16 cellular contexts compared by ENCODE assay signal in genomic region chr14:50031534-50032313, GRCh38.
DNase-seq lines count a peak whose midpoint lies in the region; ATAC-seq and TF ChIP-seq lines count a peak whose summit lies in the region.
"Had no signal": no experiment of that assay in that cellular context is flagged by ENCODE, and none has a peak within 500 bp of the region (broad histone marks: within the 10 kb centered on the region; RNA-seq: fewer than 3 reads in every experiment).

No MANE protein-coding gene starts in this region.

- no peaks in the 10 kb centered on the region for H3K27me3 ChIP-seq in ascending aorta
- H3K27me3 ChIP-seq in aorta (ENCODE audit: control insufficient read depth in 1 of 2, insufficient read depth in 2 of 2, low read length in 1 of 2) = no peaks in the 10 kb centered on the region
- H3K27me3 ChIP-seq: neural progenitor cell, upper lobe of left lung had no signal

- no peaks in the 10 kb centered on the region for H3K9me3 ChIP-seq in ascending aorta
- H3K9me3 ChIP-seq in aorta (ENCODE audit: control insufficient read depth, low read length) = no peaks in the 10 kb centered on the region
- H3K9me3 ChIP-seq: upper lobe of left lung had no signal

- peak overlapping the region; percentile 58 to 68 for H3K27ac ChIP-seq in ascending aorta
- H3K27ac ChIP-seq in aorta (ENCODE audit: low read depth in 1 of 2, low read length in 2 of 2) = no peak overlapping the region
- H3K27ac ChIP-seq: neural progenitor cell, upper lobe of left lung had no signal

- H3K4me1 ChIP-seq in ascending aorta (no peaks in the 10 kb centered on the region), aorta (ENCODE audit: control insufficient read depth in 1 of 2, insufficient read depth in 2 of 2, low read length in 2 of 2) (no peaks in the 10 kb centered on the region)
- H3K4me1 ChIP-seq: neural progenitor cell, upper lobe of left lung had no signal

- ATAC-seq in Right ventricle myocardium superior (ENCODE audit: poor library complexity) (peak; percentile 76), aorta (ENCODE audit: low FRiP score) (peak; percentile 68), left colon (no peak), GM21737 (IDR thresholded peaks at IDR 0.05; ENCODE audit: unreplicated experiment) (no peak)
- ATAC-seq: GM12878 had no signal

- TF ChIP-seq CTCF in ascending aorta (IDR thresholded peaks at IDR 0.05) = no peak

- H3K4me3 ChIP-seq in ascending aorta (no peak overlapping the region), aorta (ENCODE audit: low read length in 2 of 2) (no peak overlapping the region)
- H3K4me3 ChIP-seq: GM12878, neural progenitor cell, upper lobe of left lung had no signal

- H3K36me3 ChIP-seq in ascending aorta (no peaks in the 10 kb centered on the region), aorta (ENCODE audit: control insufficient read depth in 1 of 2, insufficient read depth in 2 of 2, low read length in 1 of 2) (no peaks in the 10 kb centered on the region)
- H3K36me3 ChIP-seq: neural progenitor cell, upper lobe of left lung had no signal

- WGBS in aorta, 2 donors = 56 to 58% methylated on average over 5 of the region's 5 CpGs

- intact Hi-C loops in Right ventricle myocardium superior (cut with DNase I) = no loop called here
- intact Hi-C loops in cardiac septum (cut with DNase I) = no loop called here
- intact Hi-C loops in ascending aorta (cut with DNase I) = no loop called here
- intact Hi-C loops in aorta (cut with DNase I) = no loop called here
- intact Hi-C loops in left colon (cut with DNase I, micrococcal nuclease) = no loop called here

- DNase-seq in Right ventricle myocardium superior = no peak
- no peak for DNase-seq in cardiac septum (ENCODE audit: low spot score)
- DNase-seq in ascending aorta (ENCODE audit: low spot score in 2 of 2) = no peak
- peak; percentile 41 for DNase-seq in iris pigment epithelial cell (ENCODE audit: low read depth)
- DNase-seq in aorta = no peak
- no peak for DNase-seq in left colon
- no peak for DNase-seq in pons (ENCODE audit: low spot score)
- DNase-seq: DMS153; KG1; kidney glomerular epithelial cell; NCI-H1694; stimulated activated CD4-positive, alpha-beta T cell treated with anti-CD3 and anti-CD28 coated beads, Interleukin-12 subunit alpha, Interleukin-12 subunit beta, amount 100 ng/mL, for 4 hours; upper lobe of left lung had no signal

Comparison
In these comparisons a context has a peak if more than half of its experiments do, and no peak if none do; other contexts are left out.
1. ATAC-seq: peak in Right ventricle myocardium superior (single experiment) and aorta (single experiment); none in left colon (single experiment) and GM21737 (single experiment).
2. H3K27ac ChIP-seq: peak in ascending aorta (2 of 2); none in aorta (0 of 2).